ENCODE assay signal across 18 cellular contexts in the genomic region with DNA sequence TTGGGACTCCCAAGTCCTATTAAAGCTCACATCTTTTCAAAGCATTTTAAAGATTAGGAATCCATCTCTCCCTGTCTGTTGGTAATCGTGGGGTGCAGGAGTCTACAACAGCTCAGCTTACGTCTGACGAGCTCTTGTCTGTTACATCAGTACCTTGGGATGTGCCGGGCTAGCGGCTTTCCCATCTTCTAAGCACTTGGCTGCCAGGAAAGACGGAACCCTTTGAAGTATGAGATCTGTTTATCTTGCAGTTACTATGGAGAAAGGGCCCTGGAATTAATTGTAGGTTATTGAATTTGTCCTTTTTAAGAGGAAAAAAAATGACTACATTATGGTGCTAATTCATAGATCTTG. TPM values are rescaled to one million over a fixed set of nuclear protein-coding genes. Genes with fewer than 3 reads are reported as not detected.
DNase-seq lines count a peak whose midpoint lies in the region; ATAC-seq and TF ChIP-seq lines count a peak whose summit lies in the region.
"Had no signal": no experiment of that assay in that cellular context is flagged by ENCODE, and none has a peak within 500 bp of the region (broad histone marks: within the 10 kb centered on the region; RNA-seq: fewer than 3 reads in every experiment).

No MANE protein-coding gene starts in this region.

- no peaks in the 10 kb centered on the region for H3K79me2 ChIP-seq in osteoblast (ENCODE audit: insufficient read depth, low read length)

- no peak for TF ChIP-seq POLR2A in heart left ventricle (IDR thresholded peaks at IDR 0.05)

- no peak overlapping the region for H3K4me2 ChIP-seq in osteoblast (ENCODE audit: insufficient read depth, low read length)
- H3K4me2 ChIP-seq: GM23338 had no signal

- H3K27ac Mint-ChIP-seq in mesothelial cell of epicardium: peak overlapping the region; percentile 71
- H3K27ac Mint-ChIP-seq: GM23338 had no signal

- DNase-seq in heart left ventricle (no peak), cardiac septum (ENCODE audit: low spot score) (no peak), SJCRH30 (no peak), mesothelial cell of epicardium (ENCODE audit: low spot score in 2 of 2, unreplicated experiment in 2 of 2) (no peak), osteoblast (ENCODE audit: insufficient read length, low spot score, missing footprints) (no peak), nucleus accumbens (lab: John Stamatoyannopoulos, UW) (no peak), NCI-H1694 treated with DMSO at 0.1 percent for 48 hours (lab: John Stamatoyannopoulos, UW) (no peak)
- DNase-seq: GF-D8, NCI-H1436, NCI-H2029 treated with DMSO at 0.1 percent for 48 hours, NCI-H510A treated with DMSO at 0.1 percent for 48 hours, PC-3 had no signal

- no peaks in the 10 kb centered on the region for H3K9me3 Mint-ChIP-seq in mesothelial cell of epicardium

- no peak for ATAC-seq in heart left ventricle
- ATAC-seq: GM23338, K562, PC-3 had no signal

- no peaks in the 10 kb centered on the region for H3K27me3 Mint-ChIP-seq in mesothelial cell of epicardium (ENCODE audit: low read depth)

- H3K4me3 Mint-ChIP-seq in mesothelial cell of epicardium: no peak overlapping the region
- H3K4me3 Mint-ChIP-seq: GM23338 had no signal

- H3K4me1 ChIP-seq in heart left ventricle (peaks cover 0 to 51% (median 5%) of the 10 kb centered on the region in 12 donors), SJCRH30 (peaks cover 16% of the 10 kb centered on the region), osteoblast (ENCODE audit: insufficient read depth, low read length) (no peaks in the 10 kb centered on the region)

- H3K4me3 ChIP-seq in heart left ventricle (no peak overlapping the region), SJCRH30 (no peak overlapping the region), osteoblast (ENCODE audit: insufficient read depth, low read length) (no peak overlapping the region)
- H3K4me3 ChIP-seq: GM23338, K562 had no signal

- intact Hi-C loops in heart left ventricle (cut with DNase I): no loop called here
- intact Hi-C loops in cardiac septum (cut with DNase I): no loop called here

- H3K36me3 Mint-ChIP-seq in mesothelial cell of epicardium: no peaks in the 10 kb centered on the region

- no peaks in the 10 kb centered on the region for H3K27me3 ChIP-seq in heart left ventricle
- no peaks in the 10 kb centered on the region for H3K27me3 ChIP-seq in SJCRH30
- no peaks in the 10 kb centered on the region for H3K27me3 ChIP-seq in osteoblast (ENCODE audit: insufficient read depth, low read length)

- no peak overlapping the region for H2AFZ ChIP-seq in osteoblast (ENCODE audit: low read length)
- H2AFZ ChIP-seq: GM23338 had no signal

- H3K9me3 ChIP-seq in heart left ventricle: peaks cover 0 to 3% (median 0%) of the 10 kb centered on the region in 12 donors
- H3K9me3 ChIP-seq in SJCRH30 (replicated peaks): no peaks in the 10 kb centered on the region
- no peaks in the 10 kb centered on the region for H3K9me3 ChIP-seq in osteoblast (ENCODE audit: low read depth, low read length)

- peaks cover 12% of the 10 kb centered on the region for H3K4me1 Mint-ChIP-seq in mesothelial cell of epicardium

- H3K36me3 ChIP-seq in heart left ventricle (no peaks in the 10 kb centered on the region), SJCRH30 (no peaks in the 10 kb centered on the region), osteoblast (ENCODE audit: insufficient read depth, low read length) (no peaks in the 10 kb centered on the region)

- no peak for TF ChIP-seq CTCF in heart left ventricle (IDR thresholded peaks at IDR 0.05)
- no peak for TF ChIP-seq CTCF in mesothelial cell of epicardium (IDR thresholded peaks at IDR 0.05; ENCODE audit: unreplicated experiment)
- TF ChIP-seq CTCF in osteoblast (IDR thresholded peaks at IDR 0.05; ENCODE audit: extremely low read depth, low read depth, low read length): no peak

- H3K27ac ChIP-seq in heart left ventricle: peak overlapping the region in 10 of 12 donors; percentile 19 to 77 (median 68)
- peak overlapping the region; percentile 69 for H3K27ac ChIP-seq in SJCRH30
- no peak overlapping the region for H3K27ac ChIP-seq in osteoblast (ENCODE audit: low read depth, low read length)
- H3K27ac ChIP-seq: C4-2B, RWPE1 had no signal

- 19 to 32% (median 28%) methylated on average over 6 of the region's 6 CpGs for WGBS in heart left ventricle, 4 donors

- H4K20me1 ChIP-seq in osteoblast (ENCODE audit: insufficient read depth, low read length): no peaks in the 10 kb centered on the region

RNA-seq across cellular contexts. Expression of a gene that starts 31.4 kb away (rescaled TPM):
- total RNA-seq in heart left ventricle: 10 to 100 TPM; 36.9 to 68.1 (median 49.5) TPM
- 10 to 100 TPM; 13.4 to 15.5 TPM for polyA plus RNA-seq in heart left ventricle
- total RNA-seq in cardiac septum: 27.1 TPM
- total RNA-seq in SJCRH30 (2014; rRNA removed; shearing (Covaris generic)): 8.9 and 11.6 TPM in 2 replicates
- total RNA-seq in mesothelial cell of epicardium: 0.11 to 1.2 TPM (median 0.67 TPM) in 3 replicates
- total RNA-seq in osteoblast: not detected in 2 replicates
- total RNA-seq: Daoy, K562, PC-3, SK-MEL-5 had no signal
